Comparison of ENCODE assay signal across 23 cellular contexts in the genomic region with DNA sequence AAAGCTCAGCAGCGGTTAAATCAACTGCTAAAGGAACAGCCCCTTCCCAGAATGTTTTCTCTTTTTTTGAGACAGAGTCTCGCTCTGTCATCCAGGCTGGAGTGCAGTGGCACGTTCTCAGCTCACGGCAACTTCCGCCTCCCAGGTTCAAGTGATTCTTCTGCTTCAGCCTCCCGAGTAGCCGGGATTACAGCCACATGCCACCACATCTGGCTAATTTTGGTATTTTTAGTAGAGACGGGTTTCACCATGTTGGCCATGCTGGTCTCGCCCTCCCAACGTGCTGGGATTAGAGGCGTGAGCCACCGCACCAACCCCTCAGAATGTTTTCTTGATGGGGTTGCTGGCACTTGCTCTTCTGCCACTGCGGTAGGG. TPM values are rescaled to one million over a fixed set of nuclear protein-coding genes. Genes with fewer than 3 reads are reported as not detected.
DNase-seq lines count a peak whose midpoint lies in the region; ATAC-seq, FAIRE-seq and TF ChIP-seq lines count a peak whose summit lies in the region.
"Had no signal": no experiment of that assay in that cellular context is flagged by ENCODE, and none has a peak within 500 bp of the region (broad histone marks: within the 10 kb centered on the region; RNA-seq: fewer than 3 reads in every experiment).

No MANE protein-coding gene starts in this region.

- H3K9me3 ChIP-seq in endothelial cell of umbilical vein (replicated peaks; ENCODE audit: control insufficient read depth, insufficient read depth, low read length): no peaks in the 10 kb centered on the region
- H3K9me3 ChIP-seq in pancreas: no peaks in the 10 kb centered on the region
- H3K9me3 ChIP-seq: esophagus squamous epithelium, ovary, thyroid gland had no signal

- peak overlapping the region; percentile 51 for H3K9ac ChIP-seq in endothelial cell of umbilical vein (replicated peaks; ENCODE audit: extremely low read depth, insufficient read depth, low read length)

- intact Hi-C loops in endothelial cell of umbilical vein (cut with micrococcal nuclease): loop anchor here (1.0 to 10.0 kb wide), 3 partner anchors 8 to 222 kb away; no protein-coding TSS in a partner anchor
- intact Hi-C loops in pancreas (cut with DNase I): no loop called here

- peaks cover 8% of the 10 kb centered on the region for H3K27me3 Mint-ChIP-seq in GM23338 (ENCODE audit: insufficient read depth, low read depth, poor library complexity)
- no peaks in the 10 kb centered on the region for H3K27me3 Mint-ChIP-seq in stimulated activated memory B cell treated with anti-CD40 and anti-IgM and Interleukin-4, amounts not matched to agents 10 μg/mL and 1 μg/mL and 100 μg/mL, for 72 hours
- H3K27me3 Mint-ChIP-seq: memory B cell, naive B cell had no signal

- H3K27ac ChIP-seq in GM23338 (ENCODE audit: low read depth) (peak overlapping the region; percentile 83), RWPE1 (peak overlapping the region; percentile 65), endothelial cell of umbilical vein (ENCODE audit: insufficient read depth, low read depth, low read length) (peak overlapping the region; percentile 76), pancreas (no peak overlapping the region)
- H3K27ac ChIP-seq: esophagus squamous epithelium, ovary, thyroid gland had no signal

- dilution Hi-C loops in endothelial cell of umbilical vein (cut with MboI; ENCODE audit: extremely low pct_ligation_motif_present, low sequenced_read_pairs): no loop called here

- ATAC-seq in GM23338: no peak
- no peak for ATAC-seq in stimulated activated memory B cell treated with anti-CD40 and anti-IgM and Interleukin-4, amounts not matched to agents 10 μg/mL and 1 μg/mL and 100 μg/mL, for 72 hours
- no peak for ATAC-seq in pancreas
- ATAC-seq in HG02970 (IDR thresholded peaks at IDR 0.05; ENCODE audit: low FRiP score, unreplicated experiment): no peak
- no peak for ATAC-seq in GM21529 (IDR thresholded peaks at IDR 0.05; ENCODE audit: unreplicated experiment)
- ATAC-seq: sciatic nerve had no signal

- no peaks in the 10 kb centered on the region for H3K9me1 ChIP-seq in endothelial cell of umbilical vein (replicated peaks; ENCODE audit: control insufficient read depth, extremely low read depth, insufficient read depth, low read length)

- no peak overlapping the region for H3K4me3 Mint-ChIP-seq in GM23338
- H3K4me3 Mint-ChIP-seq in stimulated activated memory B cell treated with anti-CD40 and anti-IgM and Interleukin-4, amounts not matched to agents 10 μg/mL and 1 μg/mL and 100 μg/mL, for 72 hours: no peak overlapping the region
- H3K4me3 Mint-ChIP-seq: activated CD4-positive, alpha-beta memory T cell treated with anti-CD3 and anti-CD28 coated beads for 36 hours; activated T-cell treated with anti-CD3 and anti-CD28 coated beads, Interleukin-2, amount 50 U/mL, for 24 hours; memory B cell; naive B cell; T-helper 1 cell treated with Interleukin-12 subunit alpha and Interleukin-12 subunit beta and Interleukin-4 antibody, amounts not matched to agents 30 μg/mL and 1 μg/mL, for 36 hours had no signal

- H3K36me3 Mint-ChIP-seq in GM23338 (ENCODE audit: low read depth): no peaks in the 10 kb centered on the region
- H3K36me3 Mint-ChIP-seq in stimulated activated memory B cell treated with anti-CD40 and anti-IgM and Interleukin-4, amounts not matched to agents 10 μg/mL and 1 μg/mL and 100 μg/mL, for 72 hours: peaks cover 8% of the 10 kb centered on the region
- H3K36me3 Mint-ChIP-seq: memory B cell had no signal

- H3K4me1 Mint-ChIP-seq in GM23338: peaks cover 51% of the 10 kb centered on the region
- H3K4me1 Mint-ChIP-seq in stimulated activated memory B cell treated with anti-CD40 and anti-IgM and Interleukin-4, amounts not matched to agents 10 μg/mL and 1 μg/mL and 100 μg/mL, for 72 hours: peaks cover 73% of the 10 kb centered on the region

- H3K4me2 ChIP-seq in GM23338: 0 out of 2 replicates have a peak overlapping the region, but pooled peaks have one; percentile 15
- H3K4me2 ChIP-seq in endothelial cell of umbilical vein (ENCODE audit: insufficient read depth, low read length): peak overlapping the region; percentile 59

- TF ChIP-seq CTCF in GM23338 (conservative IDR thresholded peaks at IDR 0.05; ENCODE audit: low read depth in 2 of 2) (no peak), RWPE1 (conservative IDR thresholded peaks at IDR 0.05; ENCODE audit: low read depth) (no peak), endothelial cell of umbilical vein (IDR thresholded peaks at IDR 0.05; ENCODE audit: extremely low read depth in 1 of 2, insufficient read depth in 1 of 2, low read depth in 1 of 2, low read length in 2 of 2) (no peak), pancreas (IDR thresholded peaks at IDR 0.05) (no peak)

- CTCF ChIA-PET in RWPE1 (lab: Yijun Ruan, JAX) (interaction anchor here (0.7 kb wide), 2 partner anchors 58 to 106 kb away, joined by 3 read pairs; no protein-coding TSS in a partner anchor), endothelial cell of umbilical vein (lab: Charles Lee) (interaction anchor here (0.7 to 2.4 kb wide), 8 partner anchors 8 to 115 kb away, joined by 3 to 24 read pairs (median 4); partner anchors contain the start of gene IL6)

- H3K36me3 ChIP-seq in GM23338 (ENCODE audit: insufficient read depth) (no peaks in the 10 kb centered on the region), endothelial cell of umbilical vein (ENCODE audit: control insufficient read depth in 2 of 2, extremely low read depth in 1 of 2, insufficient read depth in 2 of 2, low read length in 2 of 2) (no peaks in the 10 kb centered on the region), pancreas (no peaks in the 10 kb centered on the region)
- H3K36me3 ChIP-seq: esophagus squamous epithelium, ovary, thyroid gland had no signal

- H4K20me1 ChIP-seq in GM23338 (replicated peaks; ENCODE audit: insufficient read depth) (no peaks in the 10 kb centered on the region), endothelial cell of umbilical vein (replicated peaks; ENCODE audit: control insufficient read depth, extremely low read depth, insufficient read depth, low read length) (no peaks in the 10 kb centered on the region)

- H3F3A ChIP-seq in GM23338 (replicated peaks; ENCODE audit: low read depth): no peaks in the 10 kb centered on the region

- no peak overlapping the region for H3K4me3 ChIP-seq in GM23338
- H3K4me3 ChIP-seq in endothelial cell of umbilical vein (replicated peaks in 1 of 3; ENCODE audit: insufficient read depth in 1 of 3, low read depth in 1 of 3, low read length in 3 of 3): no peak overlapping the region
- no peak overlapping the region for H3K4me3 ChIP-seq in pancreas
- H3K4me3 ChIP-seq: esophagus squamous epithelium, ovary, thyroid gland had no signal

- no peak for TF ChIP-seq POLR2A in endothelial cell of umbilical vein (IDR thresholded peaks at IDR 0.05; ENCODE audit: low read depth, low read length)

- WGBS in pancreas, 2 donors: 94 to 95% methylated on average over 13 of the region's 13 CpGs

- BruUV-seq in endothelial cell of umbilical vein (replicated peaks; lab: Mats Ljungman, UMichigan): TSS peak; percentile 62

- H3K27me3 ChIP-seq in GM23338 (ENCODE audit: insufficient read depth) (no peaks in the 10 kb centered on the region), endothelial cell of umbilical vein (ENCODE audit: control insufficient read depth in 2 of 2, insufficient read depth in 2 of 2, low read length in 2 of 2) (no peaks in the 10 kb centered on the region), pancreas (no peaks in the 10 kb centered on the region)
- H3K27me3 ChIP-seq: esophagus squamous epithelium, ovary, thyroid gland had no signal

- H2AFZ ChIP-seq in GM23338 (no peak overlapping the region), endothelial cell of umbilical vein (ENCODE audit: low read depth, low read length) (no peak overlapping the region)

- H3K9me3 Mint-ChIP-seq in GM23338: no peaks in the 10 kb centered on the region; the same call in 2 of the 3 replicates
- H3K9me3 Mint-ChIP-seq in stimulated activated memory B cell treated with anti-CD40 and anti-IgM and Interleukin-4, amounts not matched to agents 10 μg/mL and 1 μg/mL and 100 μg/mL, for 72 hours: no peaks in the 10 kb centered on the region
- H3K9me3 Mint-ChIP-seq: activated CD4-positive, alpha-beta memory T cell treated with anti-CD3 and anti-CD28 coated beads for 36 hours; activated T-cell treated with anti-CD3 and anti-CD28 coated beads, Interleukin-2, amount 50 U/mL, for 24 hours; memory B cell had no signal

- H3K79me2 ChIP-seq in GM23338 (replicated peaks; ENCODE audit: insufficient read depth): no peaks in the 10 kb centered on the region
- H3K79me2 ChIP-seq in endothelial cell of umbilical vein (ENCODE audit: control insufficient read depth, insufficient read depth, low read length): no peaks in the 10 kb centered on the region

- POLR2A ChIA-PET in RWPE1 (lab: Yijun Ruan, JAX; ENCODE audit: low non-redundant PET) (no interaction called here), endothelial cell of umbilical vein (lab: Charles Lee) (no interaction called here)

- H3K4me1 ChIP-seq in GM23338 (ENCODE audit: insufficient read depth) (peaks cover 38% of the 10 kb centered on the region), endothelial cell of umbilical vein (ENCODE audit: control insufficient read depth, extremely low read depth, insufficient read depth, low read length) (peaks cover 63% of the 10 kb centered on the region), pancreas (no peaks in the 10 kb centered on the region)

- H3K27ac Mint-ChIP-seq in GM23338: 0 out of 2 replicates have a peak overlapping the region, but pooled peaks have one; percentile 36
- peak overlapping the region; percentile 70 for H3K27ac Mint-ChIP-seq in stimulated activated memory B cell treated with anti-CD40 and anti-IgM and Interleukin-4, amounts not matched to agents 10 μg/mL and 1 μg/mL and 100 μg/mL, for 72 hours
- H3K27ac Mint-ChIP-seq: activated CD4-positive, alpha-beta memory T cell treated with anti-CD3 and anti-CD28 coated beads for 36 hours; activated T-cell treated with anti-CD3 and anti-CD28 coated beads, Interleukin-2, amount 50 U/mL, for 24 hours; memory B cell; T-helper 1 cell treated with Interleukin-12 subunit alpha and Interleukin-12 subunit beta and Interleukin-4 antibody, amounts not matched to agents 30 μg/mL and 1 μg/mL, for 36 hours had no signal

- H3K9me2 ChIP-seq in GM23338 (ENCODE audit: insufficient read depth): 0 out of 2 replicates have a peak, but pooled peaks cover 8% of the 10 kb centered on the region

- FAIRE-seq in endothelial cell of umbilical vein (lab: Jason Lieb, UNC) (no peak), pancreas (lab: Jason Lieb, UNC) (no peak)

- no peak for DNase-seq in GM23338 (ENCODE audit: low spot score)
- DNase-seq in RWPE1 (ENCODE audit: low spot score): no peak
- no peak for DNase-seq in endothelial cell of umbilical vein (ENCODE audit: low read depth, low spot score)
- DNase-seq in pancreas: no peak
- DNase-seq: activated CD4-positive, alpha-beta memory T cell treated with anti-CD3 and anti-CD28 coated beads for 36 hours; activated naive CD4-positive, alpha-beta T cell treated with anti-CD3 and anti-CD28 coated beads, Interleukin-2, amount 50 U/mL, for 16 hours; activated T-cell treated with anti-CD3 and anti-CD28 coated beads, Interleukin-2, amount 50 U/mL, for 24 hours; anterior cingulate cortex; effector CD8-positive, alpha-beta T cell; esophagus squamous epithelium; naive B cell; ovary; SIG-M5; stimulated activated naive CD4-positive, alpha-beta T cell treated with Interleukin-2 at 50 U/mL for 16 hours; thyroid gland had no signal

RNA-seq across cellular contexts. Expression of gene IL6, which starts 59.8 kb away (rescaled TPM):
- not detected in 2 replicates for total RNA-seq in GM23338 (2014; rRNA removed; shearing (Covaris generic))
- 0.40 and 1.6 TPM in 2 replicates for polyA plus RNA-seq in GM23338 (2016; fragmentation: Nextera tagmentation; extraction: Ambion mirVana)
- 9.4 and 11.0 TPM in 2 replicates for total RNA-seq in endothelial cell of umbilical vein
- 12.0 and 16.5 TPM in 2 replicates for polyA plus RNA-seq in endothelial cell of umbilical vein
- polyA plus RNA-seq in endothelial cell of umbilical vein (2011; cell fraction: cytosol; rRNA removed): 37.9 and 46.7 TPM in 2 replicates
- 94.3 and 96.8 TPM in 2 replicates for polyA plus RNA-seq in endothelial cell of umbilical vein (2011; cell fraction: nucleus; rRNA removed)
- polyA plus RNA-seq in endothelial cell of umbilical vein (2012): 44.7 and 75.0 TPM in 2 replicates
- polyA minus RNA-seq in endothelial cell of umbilical vein: 11.7 and 12.6 TPM in 2 replicates
- polyA minus RNA-seq in endothelial cell of umbilical vein (2011; cell fraction: cytosol; rRNA and poly(A)+ RNA removed): 8.5 TPM
- polyA minus RNA-seq in endothelial cell of umbilical vein (2011; cell fraction: nucleus; rRNA and poly(A)+ RNA removed): 34.2 and 34.3 TPM in 2 replicates
- total RNA-seq in pancreas: 1 to 10 TPM in 2 of 6 donors, under 1 TPM in 4; 0.22 to 1.7 (median 0.34) TPM
- 1 to 10 TPM in 1 of 2 donors, under 1 TPM in 1; 0.68 to 3.1 TPM for polyA plus RNA-seq in pancreas
- total RNA-seq: cerebellum, OCI-LY7 had no signal

Comparison
In these comparisons a context has a peak if more than half of its experiments do, and no peak if none do; other contexts are left out.
1. H3K27ac ChIP-seq: peak in GM23338 (single experiment), RWPE1 (single experiment) and endothelial cell of umbilical vein (single experiment); none in pancreas (0 of 4).